In the genomic region with DNA sequence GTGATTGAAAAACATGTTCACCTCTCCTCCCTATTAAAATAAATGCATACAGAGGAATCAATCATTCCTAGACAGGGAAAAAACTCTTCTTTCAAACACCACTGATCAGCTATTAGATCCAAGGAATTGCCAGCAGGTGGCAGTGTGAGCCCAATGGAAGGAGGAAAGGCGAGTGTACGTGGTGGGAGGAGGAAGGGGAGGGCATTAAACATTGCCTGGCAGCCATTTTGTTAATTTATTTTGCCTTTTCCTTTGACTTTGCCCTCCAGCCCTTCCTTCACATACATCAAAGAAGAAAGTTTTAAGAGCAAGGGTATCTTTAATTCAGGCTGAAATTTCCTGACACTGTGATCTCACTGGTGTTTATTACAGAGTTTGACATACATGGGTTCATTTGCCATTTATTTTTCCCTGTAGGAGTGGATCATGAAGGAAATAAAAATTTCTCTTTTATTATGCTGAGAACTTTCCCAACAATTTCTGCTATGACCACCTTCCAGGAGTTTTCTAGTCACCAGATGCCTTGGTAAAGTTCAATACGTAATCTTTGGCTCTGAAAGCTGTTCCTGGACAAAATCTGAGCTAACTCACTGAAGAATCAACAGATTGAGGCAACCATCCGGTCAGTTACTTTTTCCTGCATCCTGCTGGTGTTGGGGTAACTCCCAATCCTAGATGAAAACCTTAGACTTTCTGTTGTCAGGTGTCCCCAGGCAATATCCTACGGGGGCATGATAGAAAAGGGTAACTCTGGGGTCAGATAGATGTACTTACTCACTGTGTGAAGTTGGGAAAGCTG, we compare ENCODE assay signal across 9 cellular contexts. TPM values are rescaled to one million over a fixed set of nuclear protein-coding genes. Genes with fewer than 3 reads are reported as not detected.
DNase-seq lines count a peak whose midpoint lies in the region; ATAC-seq and TF ChIP-seq lines count a peak whose summit lies in the region.
"Had no signal": no experiment of that assay in that cellular context is flagged by ENCODE, and none has a peak within 500 bp of the region (broad histone marks: within the 10 kb centered on the region; RNA-seq: fewer than 3 reads in every experiment).

No MANE protein-coding gene starts in this region.

- peak overlapping the region; percentile 89 for H3K4me2 ChIP-seq in MM.1S (ENCODE audit: low read depth, low read length)

- ATAC-seq in GM21529 (IDR thresholded peaks at IDR 0.05; ENCODE audit: unreplicated experiment), result peak; percentile 45

- H3K36me3 ChIP-seq in MM.1S (replicated peaks; ENCODE audit: insufficient read depth, low read length), result no peaks in the 10 kb centered on the region
- H3K36me3 ChIP-seq in SJCRH30, result no peaks in the 10 kb centered on the region
- no peaks in the 10 kb centered on the region for H3K36me3 ChIP-seq in neuron (ENCODE audit: insufficient read depth, low read length)
- no peaks in the 10 kb centered on the region for H3K36me3 ChIP-seq in stomach

- peak; percentile 64 for TF ChIP-seq CTCF in MM.1S (IDR thresholded peaks at IDR 0.05; ENCODE audit: low read length)
- TF ChIP-seq CTCF in stomach (IDR thresholded peaks at IDR 0.05), result peak in 5 of 7 experiments; percentile 65 to 96 (median 80)

- peak overlapping the region; percentile 90; the same call in 1 of the 2 replicates for H3K27ac ChIP-seq in MM.1S (ENCODE audit: low read length)
- H3K27ac ChIP-seq in SJCRH30, result peak overlapping the region; percentile 16; the same call in 1 of the 2 replicates
- peak overlapping the region; percentile 76 to 98 (median 96) for H3K27ac ChIP-seq in stomach

- peak overlapping the region; percentile 63 for H2AFZ ChIP-seq in MM.1S (ENCODE audit: low read length)
- H2AFZ ChIP-seq in neuron (ENCODE audit: low read depth, low read length), result peak overlapping the region; percentile 91

- H3K4me3 ChIP-seq in MM.1S (ENCODE audit: low read length) (peak overlapping the region; percentile 92), SJCRH30 (peak overlapping the region; percentile 84), neuron (ENCODE audit: low read length) (peak overlapping the region; percentile 67), stomach (peak overlapping the region; percentile 59 to 94 (median 86))

- H3K4me1 ChIP-seq in MM.1S (ENCODE audit: low read length) (peaks cover 6% of the 10 kb centered on the region; the same call in 1 of the 2 replicates), SJCRH30 (peaks cover 14% of the 10 kb centered on the region), neuron (ENCODE audit: insufficient read depth, low read length) (peaks cover 32% of the 10 kb centered on the region), stomach (peaks cover 18 to 42% (median 32%) of the 10 kb centered on the region in 4 donors)

- 17 to 23% (median 19%) methylated on average over 5 of the region's 5 CpGs for WGBS in stomach, 5 donors

- no peak for TF ChIP-seq POLR2A in stomach (IDR thresholded peaks at IDR 0.05)

- no peak for TF ChIP-seq EP300 in stomach (IDR thresholded peaks at IDR 0.05)

- H3K9ac ChIP-seq in MM.1S (ENCODE audit: low read length), result peak overlapping the region; percentile 81

- peaks cover 43% of the 10 kb centered on the region for H3K79me2 ChIP-seq in MM.1S (ENCODE audit: low read length)

- intact Hi-C loops in stomach (cut with DNase I; ENCODE audit: low total_unique reads), result loop anchor here (10.0 kb wide), 1 partner anchor 228 kb away; no protein-coding TSS in a partner anchor

- no peaks in the 10 kb centered on the region for H3K9me3 ChIP-seq in MM.1S (replicated peaks; ENCODE audit: insufficient read depth, low read length)
- no peaks in the 10 kb centered on the region for H3K9me3 ChIP-seq in SJCRH30 (replicated peaks)
- no peaks in the 10 kb centered on the region for H3K9me3 ChIP-seq in neuron (ENCODE audit: low read length)
- no peaks in the 10 kb centered on the region for H3K9me3 ChIP-seq in stomach

- no peaks in the 10 kb centered on the region for H4K20me1 ChIP-seq in MM.1S (ENCODE audit: insufficient read depth, low read length)

- H3F3A ChIP-seq in MM.1S (ENCODE audit: insufficient read depth, low read length), result peaks cover 12% of the 10 kb centered on the region

- H3K9me2 ChIP-seq in MM.1S (replicated peaks; ENCODE audit: insufficient read depth, low read length), result no peaks in the 10 kb centered on the region

- H3K27me3 ChIP-seq in MM.1S (replicated peaks; ENCODE audit: insufficient read depth, low read length) (no peaks in the 10 kb centered on the region), SJCRH30 (peaks cover 3% of the 10 kb centered on the region; the same call in 1 of the 2 replicates), neuron (ENCODE audit: insufficient read depth, low read length) (no peaks in the 10 kb centered on the region), stomach (no peaks in the 10 kb centered on the region)

- peak; percentile 94 for DNase-seq in CD1c-positive myeloid dendritic cell (ENCODE audit: extremely low spot score)
- peak; percentile 79 for DNase-seq in MM.1S
- peak; percentile 89 to 96 for DNase-seq in SJCRH30
- DNase-seq in activated naive CD4-positive, alpha-beta T cell treated with Interleukin-2 at 50 U/mL for 16 hours, result peak; percentile 89
- DNase-seq in foreskin melanocyte, result peak; percentile 81
- peak; percentile 93 for DNase-seq in stomach

RNA-seq across cellular contexts. Expression of a gene that starts 1.9 kb away (rescaled TPM):
- 12.2 and 13.4 TPM in 2 replicates for total RNA-seq in SJCRH30 (2014; rRNA removed; shearing (Covaris generic))
- total RNA-seq in stomach, result 10 to 100 TPM in 1 of 5 donors, 1 to 10 TPM in 3, under 1 TPM in 1; 0.58 to 12.7 (median 3.2) TPM
- polyA plus RNA-seq in stomach, result 1 to 10 TPM; 2.6 to 3.1 (median 2.7) TPM

RNA-seq across cellular contexts. Expression of a gene that starts 6.8 kb away (rescaled TPM):
- 0.20 and 0.57 TPM in 2 replicates for total RNA-seq in SJCRH30 (2014; rRNA removed; shearing (Covaris generic))
- total RNA-seq in stomach, result not detected
- under 1 TPM in 1 of 3 donors, not detected in 2; 0.12 TPM for polyA plus RNA-seq in stomach
- polyA plus RNA-seq: adipose tissue had no signal

RNA-seq across cellular contexts. Expression of a gene that starts 37.0 kb away (rescaled TPM):
- total RNA-seq in SJCRH30 (2014; rRNA removed; shearing (Covaris generic)), result 0.58 and 0.59 TPM in 2 replicates
- total RNA-seq in stomach, result 10 to 100 TPM in 1 of 5 donors, 1 to 10 TPM in 4; 1.7 to 25.7 (median 3.5) TPM
- 1 to 10 TPM; 1.3 to 1.8 (median 1.7) TPM for polyA plus RNA-seq in stomach

RNA-seq across cellular contexts. Expression of a gene that starts 52.6 kb away (rescaled TPM):
- 8.4 and 9.7 TPM in 2 replicates for total RNA-seq in SJCRH30 (2014; rRNA removed; shearing (Covaris generic))
- 1 to 10 TPM; 1.8 to 6.4 (median 2.3) TPM for total RNA-seq in stomach
- 1 to 10 TPM; 1.8 to 4.4 (median 4.1) TPM for polyA plus RNA-seq in stomach

Comparison
In these comparisons a context has a peak if more than half of its experiments do, and no peak if none do; other contexts are left out.
1. Peak in every context shown above with its lines: DNase-seq, ATAC-seq, H3K4me3 ChIP-seq and H3K27ac ChIP-seq.
2. H3K27ac ChIP-seq: peak in every context shown above with its lines; median percentile 96 in stomach; 90 in MM.1S; 16 in SJCRH30.